Comparison of ENCODE assay signal across 1 cellular context in genomic region chr1:27725374-27726172, GRCh38.
TF ChIP-seq lines count a peak whose summit lies in the region.

TSS of gene FAM76A (plus strand) at chr1:27725961. CDS start at chr1:27726081, 120 bp downstream.

TF ChIP-seq in WTC11, 78 proteins besides CTCF, POLR2A, EP300 and RAD21 (continued from another document):
- TF ChIP-seq SMAD3 (CRISPR knock-in tag; IDR thresholded peaks at IDR 0.05; ENCODE audit: borderline replicate concordance): peak; percentile 35; the same call in 1 of the 2 replicates
- TF ChIP-seq ZNF281 (CRISPR knock-in tag; IDR thresholded peaks at IDR 0.05): peak; percentile 86
- TF ChIP-seq ZNF138 (CRISPR knock-in tag; conservative IDR thresholded peaks at IDR 0.05): no peak
- peak; percentile 95 for TF ChIP-seq ETV6 (CRISPR knock-in tag; IDR thresholded peaks at IDR 0.05)
- peak; percentile 68; the same call in 1 of the 2 replicates for TF ChIP-seq USF1 (CRISPR knock-in tag; IDR thresholded peaks at IDR 0.05)
- no peak for TF ChIP-seq AR (CRISPR knock-in tag; IDR thresholded peaks at IDR 0.05)
- TF ChIP-seq E2F4 (CRISPR knock-in tag; IDR thresholded peaks at IDR 0.05; ENCODE audit: borderline replicate concordance, low read depth): no peak
- no peak; the same call in 1 of the 2 replicates for TF ChIP-seq KAT7 (CRISPR knock-in tag; IDR thresholded peaks at IDR 0.05; ENCODE audit: borderline replicate concordance)
- TF ChIP-seq ZSCAN18 (CRISPR knock-in tag; IDR thresholded peaks at IDR 0.05): no peak
- no peak for TF ChIP-seq ATF2 (CRISPR knock-in tag; IDR thresholded peaks at IDR 0.05; ENCODE audit: borderline replicate concordance, low read depth)
- TF ChIP-seq TP53 (CRISPR knock-in tag; IDR thresholded peaks at IDR 0.05): no peak
- TF ChIP-seq ATF6 (CRISPR knock-in tag; IDR thresholded peaks at IDR 0.05): no peak
- peak; percentile 70 for TF ChIP-seq HMGXB4 (CRISPR knock-in tag; IDR thresholded peaks at IDR 0.05)
- peak; percentile 87 for TF ChIP-seq FOXK1 (CRISPR knock-in tag; IDR thresholded peaks at IDR 0.05)
- peak; percentile 75 for TF ChIP-seq FOXP1 (CRISPR knock-in tag; IDR thresholded peaks at IDR 0.05; ENCODE audit: borderline replicate concordance)
- peak; percentile 100 for TF ChIP-seq MAX (CRISPR knock-in tag; IDR thresholded peaks at IDR 0.05)
- peak; percentile 84; the same call in 1 of the 2 replicates for TF ChIP-seq FOXP4 (CRISPR knock-in tag; IDR thresholded peaks at IDR 0.05)
- no peak for TF ChIP-seq HMGA2 (CRISPR knock-in tag; IDR thresholded peaks at IDR 0.05)
- peak; percentile 77 for TF ChIP-seq USF2 (CRISPR knock-in tag; IDR thresholded peaks at IDR 0.05)
